Comparison of ENCODE assay signal across 19 cellular contexts in genomic region chr7:2479276-2480070, GRCh38. TPM values are rescaled to one million over a fixed set of nuclear protein-coding genes. Genes with fewer than 3 reads are reported as not detected.
"Had no signal": no experiment of that assay in that cellular context is flagged by ENCODE, and none has a peak within 500 bp of the region (broad histone marks: within the 10 kb centered on the region; RNA-seq: fewer than 3 reads in every experiment).

No MANE protein-coding gene starts in this region.

- ATAC-seq: activated CD4-positive, CD25-positive, alpha-beta regulatory T cell treated with anti-CD3 and anti-CD28 coated beads, Interleukin-2, amount 50 U/mL, for 24 hours; activated CD8-positive, alpha-beta T cell treated with anti-CD3 and anti-CD28 coated beads, Interleukin-2, amount 10 ng/mL, durations not matched to agents 7 days and 5 days; activated T-helper 17 cell treated with anti-CD3 and anti-CD28 coated beads, Interleukin-2, amount 50 U/mL, for 72 hours; effector memory CD8-positive, alpha-beta T cell; stimulated activated naive CD8-positive, alpha-beta T cell treated with anti-CD3 and anti-CD28 coated beads, Interleukin-15, Interleukin-2, amounts not matched to agents 100 U/mL and 50 U/mL, for 24 hours had no signal

- H3K9me3 ChIP-seq: adrenal gland, prostate gland had no signal

- DNase-seq: activated CD8-positive, alpha-beta T cell treated with anti-CD3 and anti-CD28 coated beads, Interleukin-2, amount 10 ng/mL, durations not matched to agents 7 days and 5 days; activated naive CD4-positive, alpha-beta T cell treated with anti-CD3 and anti-CD28 coated beads for 36 hours; adrenal gland; effector memory CD8-positive, alpha-beta T cell; naive B cell; sigmoid colon; stimulated activated CD4-positive, alpha-beta T cell treated with anti-CD3 and anti-CD28 coated beads, Interleukin-12 subunit alpha, Interleukin-12 subunit beta, amount 100 ng/mL, for 4 hours; stimulated activated naive CD8-positive, alpha-beta T cell treated with anti-CD3 and anti-CD28 coated beads, Interleukin-15, Interleukin-2, amounts not matched to agents 100 U/mL and 50 U/mL, for 24 hours had no signal

- H3K36me3 ChIP-seq: adrenal gland, prostate gland, sigmoid colon had no signal

- H2AFZ ChIP-seq: hepatocyte had no signal

- H3K4me2 ChIP-seq: hepatocyte had no signal

- H3K4me3 ChIP-seq: hepatocyte, prostate gland, sigmoid colon had no signal

- H3K27ac ChIP-seq: adrenal gland, hepatocyte, sigmoid colon had no signal

- H3K79me2 ChIP-seq: hepatocyte had no signal

- H3K27me3 ChIP-seq: hepatocyte had no signal

RNA-seq across cellular contexts. Expression of gene GRIFIN, which starts 3.3 kb away (rescaled TPM):
- total RNA-seq: activated CD8-positive, alpha-beta T cell treated with anti-CD3 and anti-CD28 coated beads, Interleukin-2, amount 10 ng/mL, durations not matched to agents 7 days and 5 days; activated naive CD4-positive, alpha-beta T cell treated with anti-CD3 and anti-CD28 coated beads for 36 hours; activated T-helper 17 cell treated with anti-CD3 and anti-CD28 coated beads, Interleukin-2, amount 50 U/mL, for 72 hours; adrenal gland; epithelial cell of proximal tubule; hepatocyte; kidney epithelial cell; liver; occipital lobe; prostate gland; sigmoid colon; T-helper 2 cell treated with Interferon-gamma antibody and Interleukin-4, amounts not matched to agents 100 ng/mL and 5 ng/mL, for 36 hours; urinary bladder had no signal
- polyA plus RNA-seq: adrenal gland, hepatocyte, liver, sigmoid colon, thymus, urinary bladder had no signal
